ENCODE assay signal across 8 cellular contexts in the genomic region with DNA sequence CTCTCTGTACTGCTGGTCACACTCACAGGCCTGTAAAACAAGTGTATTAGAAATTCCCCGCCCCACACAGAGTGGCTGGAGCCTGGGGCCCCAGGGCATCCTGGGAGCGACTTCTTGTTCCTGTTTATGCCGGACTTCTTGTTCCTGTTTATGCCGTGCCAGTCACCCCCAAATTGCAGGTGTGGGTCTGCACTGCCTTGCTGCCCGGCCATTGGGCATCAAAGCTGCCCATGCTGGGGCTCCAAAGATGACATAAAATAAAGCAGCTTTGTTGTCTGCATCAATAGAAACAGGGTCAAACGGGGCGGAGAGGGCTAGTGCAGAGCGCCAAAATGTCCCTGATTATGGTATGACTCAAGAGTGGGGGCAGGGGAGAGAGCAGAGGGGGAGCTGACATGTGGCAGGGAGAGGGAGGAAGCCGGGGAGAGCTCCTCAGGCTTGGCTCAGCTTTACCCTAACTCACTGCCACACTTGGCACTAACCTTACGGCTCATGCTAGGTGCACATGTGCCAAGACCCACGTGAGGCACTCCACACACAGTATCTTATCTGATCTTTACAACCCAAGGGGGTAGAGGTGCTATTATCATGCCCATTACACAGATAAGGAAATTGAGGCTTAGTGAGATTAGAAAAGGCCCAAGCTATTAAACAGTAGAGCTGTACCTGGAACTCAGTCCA.
DNase-seq lines count a peak whose midpoint lies in the region; ATAC-seq and TF ChIP-seq lines count a peak whose summit lies in the region.

No MANE protein-coding gene starts in this region.

- TF ChIP-seq CTCF in SK-N-SH (IDR thresholded peaks at IDR 0.05) (no peak), natural killer cell (IDR thresholded peaks at IDR 0.05) (no peak), prostate gland (IDR thresholded peaks at IDR 0.05) (no peak)

- peak; percentile 41 for DNase-seq in DMS153 (lab: John Stamatoyannopoulos, UW)
- DNase-seq in SK-N-SH: no peak
- DNase-seq in effector CD4-positive, alpha-beta T cell: peak; percentile 52
- DNase-seq in natural killer cell: no peak
- DNase-seq in prostate gland (ENCODE audit: low spot score): no peak
- DNase-seq in NCI-H2196 treated with DMSO at 0.1 percent for 48 hours (lab: John Stamatoyannopoulos, UW; ENCODE audit: unreplicated experiment): no peak

- H3K4me1 ChIP-seq in SK-N-SH (ENCODE audit: control insufficient read depth in 1 of 2, insufficient read depth in 2 of 2, low read depth in 1 of 2, low read length in 1 of 2) (peaks cover 34 to 51% of the 10 kb centered on the region in 2 experiments), prostate gland (replicated peaks) (no peaks in the 10 kb centered on the region)

- H3K27ac Mint-ChIP-seq in natural killer cell: peak overlapping the region; percentile 99

- POLR2A ChIA-PET in SK-N-SH (lab: Yijun Ruan, JAX): no interaction called here

- H3K4me3 ChIP-seq in SK-N-SH (ENCODE audit: low read depth in 2 of 2, low read length in 1 of 2): no peak overlapping the region
- H3K4me3 ChIP-seq in prostate gland: no peak overlapping the region

- H4K20me1 ChIP-seq in SK-N-SH (ENCODE audit: insufficient read depth): no peaks in the 10 kb centered on the region; the same call in 1 of the 2 replicates

- no peak overlapping the region for H2AFZ ChIP-seq in SK-N-SH (ENCODE audit: low read depth)

- peaks cover 91 to 94% of the 10 kb centered on the region in 2 donors for H3K4me1 Mint-ChIP-seq in natural killer cell

- peak overlapping the region; percentile 92 for H3K4me3 Mint-ChIP-seq in natural killer cell

- H3K27ac ChIP-seq in SK-N-SH (ENCODE audit: low read depth in 2 of 2, low read length in 1 of 2): peak overlapping the region; percentile 48 to 89; a peak in 3 of 4 replicates
- H3K27ac ChIP-seq in prostate gland: no peak overlapping the region

- peak; percentile 62 for ATAC-seq in GM19397 (IDR thresholded peaks at IDR 0.05; ENCODE audit: unreplicated experiment)
- peak; percentile 65 for ATAC-seq in HG03442 (IDR thresholded peaks at IDR 0.05; ENCODE audit: unreplicated experiment)
- peak; percentile 20 to 71 (median 48) for ATAC-seq in natural killer cell

- H3K27me3 ChIP-seq in SK-N-SH (ENCODE audit: insufficient read depth): no peaks in the 10 kb centered on the region
- H3K27me3 ChIP-seq in prostate gland (replicated peaks; ENCODE audit: insufficient read depth): no peaks in the 10 kb centered on the region

- WGBS in SK-N-SH (ENCODE audit: low lambda C conversion rate): 47% methylated on average over 11 of the region's 11 CpGs
- WGBS in prostate gland: 52% methylated on average over 11 of the region's 11 CpGs

- no peaks in the 10 kb centered on the region for H3K9me2 ChIP-seq in SK-N-SH

- H3K36me3 Mint-ChIP-seq in natural killer cell: peaks cover 13% of the 10 kb centered on the region

- TF ChIP-seq POLR2A in prostate gland (IDR thresholded peaks at IDR 0.05): no peak

- H3K36me3 ChIP-seq in SK-N-SH (replicated peaks in 1 of 2; ENCODE audit: control insufficient read depth in 1 of 2, insufficient read depth in 2 of 2, low read length in 1 of 2): no peaks in the 10 kb centered on the region
- H3K36me3 ChIP-seq in prostate gland: no peaks in the 10 kb centered on the region

- no peak for TF ChIP-seq RAD21 in SK-N-SH (IDR thresholded peaks at IDR 0.05; ENCODE audit: low read length)

- H3K9ac ChIP-seq in SK-N-SH: no peak overlapping the region; the same call in 1 of the 2 replicates

- peaks cover 46% of the 10 kb centered on the region; the same call in 1 of the 2 replicates for H3K79me2 ChIP-seq in SK-N-SH (ENCODE audit: insufficient read depth)

- TF ChIP-seq EP300 in SK-N-SH (IDR thresholded peaks at IDR 0.05; ENCODE audit: borderline replicate concordance in 1 of 2, low read depth in 1 of 2, low read length in 1 of 2): peak in 1 of 2 experiments; percentile 63; a peak in 1 of 4 replicates

- CTCF ChIA-PET in SK-N-SH (lab: Yijun Ruan, JAX): interaction anchor here (0.8 to 1.4 kb wide), 3 partner anchors 30 to 428 kb away, joined by 3 to 4 read pairs (median 3); no protein-coding TSS in a partner anchor

- no peaks in the 10 kb centered on the region for H3K9me3 ChIP-seq in SK-N-SH
- no peaks in the 10 kb centered on the region for H3K9me3 ChIP-seq in prostate gland

- peaks cover 40% of the 10 kb centered on the region for H3F3A ChIP-seq in SK-N-SH (replicated peaks; ENCODE audit: insufficient read depth)

- H3K4me2 ChIP-seq in SK-N-SH: peak overlapping the region; percentile 51

- intact Hi-C loops in natural killer cell (cut with micrococcal nuclease): no loop called here
- intact Hi-C loops in prostate gland (cut with DNase I): no loop called here

- H3K27me3 Mint-ChIP-seq in natural killer cell (ENCODE audit: low read depth in 2 of 2): no peaks in the 10 kb centered on the region

- H3K9me3 Mint-ChIP-seq in natural killer cell: no peaks in the 10 kb centered on the region

TF ChIP-seq in SK-N-SH, 30 proteins besides CTCF, POLR2A, EP300 and RAD21:
- TF ChIP-seq MEF2A (IDR thresholded peaks at IDR 0.05; ENCODE audit: borderline replicate concordance, low read depth) (0 out of 2 replicates have a peak, but pooled peaks have one; percentile 52), TEAD4 (IDR thresholded peaks at IDR 0.05; ENCODE audit: borderline replicate concordance, insufficient read depth) (0 out of 2 replicates have a peak, but pooled peaks have one; percentile 25), ELF1 (IDR thresholded peaks at IDR 0.05) (0 out of 2 replicates have a peak, but pooled peaks have one; percentile 16), FOXM1 (IDR thresholded peaks at IDR 0.05; ENCODE audit: low read depth) (peak; percentile 25; the same call in 1 of the 2 replicates), USF2 (IDR thresholded peaks at IDR 0.05; ENCODE audit: borderline replicate concordance, low read depth, low read length) (no peak), FOSL2 (IDR thresholded peaks at IDR 0.05; ENCODE audit: borderline replicate concordance, low read depth) (peak; percentile 67; the same call in 1 of the 2 replicates), RXRA (IDR thresholded peaks at IDR 0.05; ENCODE audit: borderline replicate concordance, low read depth) (peak; percentile 47; the same call in 1 of the 2 replicates), JUND (IDR thresholded peaks at IDR 0.05) (peak; percentile 66), GATA2 (CRISPR knock-in tag; IDR thresholded peaks at IDR 0.05) (no peak), TCF12 (IDR thresholded peaks at IDR 0.05) (peak; percentile 79; the same call in 1 of the 2 replicates), MAX (IDR thresholded peaks at IDR 0.05; ENCODE audit: low read depth) (peak; percentile 75), CHD2 (IDR thresholded peaks at IDR 0.05; ENCODE audit: low read length, partially characterized antibody) (no peak), YY1 (IDR thresholded peaks at IDR 0.05; ENCODE audit: low read depth) (no peak), USF1 (IDR thresholded peaks at IDR 0.05; ENCODE audit: borderline replicate concordance, low read depth) (peak; percentile 64; the same call in 1 of the 2 replicates), MXI1 (IDR thresholded peaks at IDR 0.05; ENCODE audit: low read depth, low read length) (no peak)
- TF ChIP-seq, protein P1, sequence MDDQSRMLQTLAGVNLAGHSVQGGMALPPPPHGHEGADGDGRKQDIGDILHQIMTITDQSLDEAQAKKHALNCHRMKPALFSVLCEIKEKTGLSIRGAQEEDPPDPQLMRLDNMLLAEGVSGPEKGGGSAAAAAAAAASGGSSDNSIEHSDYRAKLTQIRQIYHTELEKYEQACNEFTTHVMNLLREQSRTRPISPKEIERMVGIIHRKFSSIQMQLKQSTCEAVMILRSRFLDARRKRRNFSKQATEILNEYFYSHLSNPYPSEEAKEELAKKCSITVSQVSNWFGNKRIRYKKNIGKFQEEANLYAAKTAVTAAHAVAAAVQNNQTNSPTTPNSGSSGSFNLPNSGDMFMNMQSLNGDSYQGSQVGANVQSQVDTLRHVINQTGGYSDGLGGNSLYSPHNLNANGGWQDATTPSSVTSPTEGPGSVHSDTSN (IDR thresholded peaks at IDR 0.05): peak; percentile 54; the same call in 1 of the 2 replicates
- TF ChIP-seq, protein P2, sequence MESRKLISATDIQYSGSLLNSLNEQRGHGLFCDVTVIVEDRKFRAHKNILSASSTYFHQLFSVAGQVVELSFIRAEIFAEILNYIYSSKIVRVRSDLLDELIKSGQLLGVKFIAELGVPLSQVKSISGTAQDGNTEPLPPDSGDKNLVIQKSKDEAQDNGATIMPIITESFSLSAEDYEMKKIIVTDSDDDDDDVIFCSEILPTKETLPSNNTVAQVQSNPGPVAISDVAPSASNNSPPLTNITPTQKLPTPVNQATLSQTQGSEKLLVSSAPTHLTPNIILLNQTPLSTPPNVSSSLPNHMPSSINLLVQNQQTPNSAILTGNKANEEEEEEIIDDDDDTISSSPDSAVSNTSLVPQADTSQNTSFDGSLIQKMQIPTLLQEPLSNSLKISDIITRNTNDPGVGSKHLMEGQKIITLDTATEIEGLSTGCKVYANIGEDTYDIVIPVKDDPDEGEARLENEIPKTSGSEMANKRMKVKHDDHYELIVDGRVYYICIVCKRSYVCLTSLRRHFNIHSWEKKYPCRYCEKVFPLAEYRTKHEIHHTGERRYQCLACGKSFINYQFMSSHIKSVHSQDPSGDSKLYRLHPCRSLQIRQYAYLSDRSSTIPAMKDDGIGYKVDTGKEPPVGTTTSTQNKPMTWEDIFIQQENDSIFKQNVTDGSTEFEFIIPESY (IDR thresholded peaks at IDR 0.05; ENCODE audit: borderline replicate concordance, low read depth): no peak

Comparison
In these comparisons a context has a peak if more than half of its experiments do, and no peak if none do; other contexts are left out.
1. DNase-seq: peak in DMS153 (single experiment) and effector CD4-positive, alpha-beta T cell (single experiment); none in SK-N-SH (single experiment), natural killer cell (single experiment), prostate gland (single experiment) and NCI-H2196 treated with DMSO at 0.1 percent for 48 hours (single experiment).
2. H3K27ac ChIP-seq: peak in SK-N-SH (2 of 2); none in prostate gland (0 of 2).
3. Peak in every context shown above with its lines, with median percentiles within 50 percentile points of each other: ATAC-seq.